21 cellular contexts compared by ENCODE assay signal in the genomic region with DNA sequence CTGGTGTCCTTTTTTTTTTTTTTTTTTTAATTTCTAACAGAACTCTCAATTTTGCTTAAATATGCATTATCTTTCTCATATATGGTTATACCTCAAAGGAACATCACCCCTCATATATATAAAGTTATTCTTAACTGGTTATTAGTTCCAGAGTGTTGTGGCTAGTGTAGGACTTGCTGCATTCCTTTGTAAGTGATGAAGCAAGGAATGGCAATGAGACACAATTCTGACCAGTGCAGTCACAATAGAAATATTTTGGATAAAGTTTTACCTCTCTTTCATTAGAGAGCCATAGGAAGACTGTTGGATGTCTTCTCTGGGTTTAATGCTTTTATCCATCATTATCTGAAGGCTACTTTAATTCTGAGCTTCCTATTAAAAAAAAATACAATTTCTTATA.
DNase-seq lines count a peak whose midpoint lies in the region; ATAC-seq and TF ChIP-seq lines count a peak whose summit lies in the region.
"Had no signal": no experiment of that assay in that cellular context is flagged by ENCODE, and none has a peak within 500 bp of the region (broad histone marks: within the 10 kb centered on the region; RNA-seq: fewer than 3 reads in every experiment).

No MANE protein-coding gene starts in this region.

- no peak overlapping the region for H3K4me3 Mint-ChIP-seq in CD14-positive monocyte
- H3K4me3 Mint-ChIP-seq: activated CD4-positive, alpha-beta T cell treated with anti-CD3 and anti-CD28 coated beads, Interleukin-2, amount 10 ng/mL, durations not matched to agents 24 days and 14 days; activated naive CD8-positive, alpha-beta T cell treated with anti-CD3 and anti-CD28 coated beads, Interleukin-2, amount 10 ng/mL, durations not matched to agents 7 days and 5 days; CD8-positive, alpha-beta T cell; neural crest cell had no signal

- no peaks in the 10 kb centered on the region for H3K4me1 Mint-ChIP-seq in CD14-positive monocyte
- H3K4me1 Mint-ChIP-seq: activated CD4-positive, alpha-beta T cell treated with anti-CD3 and anti-CD28 coated beads, Interleukin-2, amount 10 ng/mL, durations not matched to agents 24 days and 14 days; activated naive CD8-positive, alpha-beta T cell treated with anti-CD3 and anti-CD28 coated beads, Interleukin-2, amount 10 ng/mL, durations not matched to agents 7 days and 5 days; neural crest cell had no signal

- H3K4me1 ChIP-seq in foreskin keratinocyte (peaks cover 29% of the 10 kb centered on the region), tibial artery (no peaks in the 10 kb centered on the region)
- H3K4me1 ChIP-seq: left lung, thyroid gland had no signal

- peak; percentile 42 for DNase-seq in AG08396 (ENCODE audit: low spot score)
- peak; percentile 43 for DNase-seq in HT1080 (ENCODE audit: low read depth)
- peak; percentile 16 for DNase-seq in brain microvascular endothelial cell
- no peak for DNase-seq in foreskin keratinocyte
- no peak for DNase-seq in CD14-positive monocyte (ENCODE audit: low spot score)
- DNase-seq in tibial artery: no peak
- DNase-seq: activated CD4-positive, alpha-beta T cell treated with anti-CD3 and anti-CD28 coated beads, Interleukin-2, amount 10 ng/mL, durations not matched to agents 24 days and 14 days; activated naive CD8-positive, alpha-beta T cell treated with anti-CD3 and anti-CD28 coated beads, Interleukin-2, amount 10 ng/mL, durations not matched to agents 7 days and 5 days; CD8-positive, alpha-beta T cell; DMS153; left lung; mucosa of descending colon; NCI-H1436; NCI-H2171; NCI-H524 treated with DMSO at 0.1 percent for 48 hours; stimulated activated CD4-positive, alpha-beta T cell treated with anti-CD3 and anti-CD28 coated beads, Interleukin-2, amount 100 ng/mL, for 24 hours; stimulated activated naive CD4-positive, alpha-beta T cell treated with Interleukin-2 at 50 U/mL for 16 hours; thyroid gland had no signal

- TF ChIP-seq CTCF in brain microvascular endothelial cell (IDR thresholded peaks at IDR 0.05; ENCODE audit: low read depth, low read length, missing control alignments) (no peak), foreskin keratinocyte (conservative IDR thresholded peaks at IDR 0.05) (no peak), CD14-positive monocyte (IDR thresholded peaks at IDR 0.05) (no peak), tibial artery (IDR thresholded peaks at IDR 0.05) (no peak)

- H3K4me3 ChIP-seq in brain microvascular endothelial cell (ENCODE audit: low read depth, low read length) (no peak overlapping the region), tibial artery (no peak overlapping the region)
- H3K4me3 ChIP-seq: left lung, mucosa of descending colon, thyroid gland had no signal

- no peaks in the 10 kb centered on the region for H3K27me3 Mint-ChIP-seq in CD14-positive monocyte (ENCODE audit: low read depth in 3 of 3)
- H3K27me3 Mint-ChIP-seq: activated CD4-positive, alpha-beta T cell treated with anti-CD3 and anti-CD28 coated beads, Interleukin-2, amount 10 ng/mL, durations not matched to agents 24 days and 14 days had no signal

- no peaks in the 10 kb centered on the region for H3K9me3 ChIP-seq in tibial artery
- H3K9me3 ChIP-seq: left lung, mucosa of descending colon, thyroid gland had no signal

- intact Hi-C loops in CD14-positive monocyte (cut with micrococcal nuclease) (no loop called here), tibial artery (cut with DNase I; ENCODE audit: low total_unique reads) (no loop called here)

- H3K36me3 ChIP-seq in brain microvascular endothelial cell (replicated peaks): no peaks in the 10 kb centered on the region
- no peaks in the 10 kb centered on the region for H3K36me3 ChIP-seq in tibial artery
- H3K36me3 ChIP-seq: left lung, thyroid gland had no signal

- no peaks in the 10 kb centered on the region for H3K27me3 ChIP-seq in brain microvascular endothelial cell (replicated peaks)
- no peaks in the 10 kb centered on the region for H3K27me3 ChIP-seq in foreskin keratinocyte
- H3K27me3 ChIP-seq in tibial artery: no peaks in the 10 kb centered on the region
- H3K27me3 ChIP-seq: left lung, thyroid gland had no signal

- peak; percentile 42 for ATAC-seq in foreskin keratinocyte
- ATAC-seq in GM18858 (IDR thresholded peaks at IDR 0.05; ENCODE audit: unreplicated experiment): no peak
- ATAC-seq in GM19455 (IDR thresholded peaks at IDR 0.05; ENCODE audit: unreplicated experiment): no peak
- ATAC-seq: CD8-positive, alpha-beta T cell; left lung had no signal

- H3K27ac Mint-ChIP-seq in CD14-positive monocyte: no peak overlapping the region
- H3K27ac Mint-ChIP-seq: activated CD4-positive, alpha-beta T cell treated with anti-CD3 and anti-CD28 coated beads, Interleukin-2, amount 10 ng/mL, durations not matched to agents 24 days and 14 days; activated naive CD8-positive, alpha-beta T cell treated with anti-CD3 and anti-CD28 coated beads, Interleukin-2, amount 10 ng/mL, durations not matched to agents 7 days and 5 days; CD8-positive, alpha-beta T cell had no signal

- in situ Hi-C loops in brain microvascular endothelial cell (cut with HindIII; ENCODE audit: low pct_ligation_motif_present, low sequenced_read_pairs): no loop called here

- H3K27ac ChIP-seq in brain microvascular endothelial cell (peak overlapping the region; percentile 79), foreskin keratinocyte (peak overlapping the region; percentile 82), tibial artery (no peak overlapping the region)
- H3K27ac ChIP-seq: left lung, thyroid gland had no signal

- no peaks in the 10 kb centered on the region for H3K36me3 Mint-ChIP-seq in CD14-positive monocyte
- H3K36me3 Mint-ChIP-seq: CD8-positive, alpha-beta T cell had no signal

- peaks cover 0 to 11% (median 5%) of the 10 kb centered on the region in 7 donors for H3K9me3 Mint-ChIP-seq in CD14-positive monocyte
- H3K9me3 Mint-ChIP-seq: CD8-positive, alpha-beta T cell had no signal

Comparison
In these comparisons a context has a peak if more than half of its experiments do, and no peak if none do; other contexts are left out.
1. DNase-seq: peak in AG08396 (single experiment), HT1080 (single experiment) and brain microvascular endothelial cell (single experiment); none in foreskin keratinocyte (0 of 2), CD14-positive monocyte (single experiment) and tibial artery (0 of 2).
2. H3K27ac ChIP-seq: peak in brain microvascular endothelial cell (single experiment) and foreskin keratinocyte (single experiment); none in tibial artery (0 of 2).